In genomic region chr1:240824238-240824637, GRCh38 we compare ENCODE assay signal across 22 cellular contexts.
A peak's percentile ranks its signal among the peaks of the same experiment; 100 is the strongest.
DNase-seq lines count a peak whose midpoint lies in the region; ATAC-seq and TF ChIP-seq lines count a peak whose summit lies in the region.
"Had no signal": no experiment of that assay in that cellular context is flagged by ENCODE, and none has a peak within 500 bp of the region (broad histone marks: within the 10 kb centered on the region; RNA-seq: fewer than 3 reads in every experiment).

No MANE protein-coding gene starts in this region.

- no peak overlapping the region for H3K9ac ChIP-seq in DND-41 (ENCODE audit: low read depth, low read length)
- no peak overlapping the region for H3K9ac ChIP-seq in mesenchymal stem cell (ENCODE audit: low read length)
- H3K9ac ChIP-seq: BLaER1 had no signal

- no peak overlapping the region for H2BK5ac ChIP-seq in mesenchymal stem cell (ENCODE audit: low read depth, low read length, poor library complexity, severe bottlenecking)

- H3K14ac ChIP-seq in mesenchymal stem cell (ENCODE audit: low read length in 2 of 2): no peak overlapping the region

- H3K4ac ChIP-seq in mesenchymal stem cell (ENCODE audit: low read depth in 1 of 2, low read length in 2 of 2): no peak overlapping the region

- H3K9me3 ChIP-seq in DND-41 (ENCODE audit: insufficient read depth, low read length, severe bottlenecking) (no peaks in the 10 kb centered on the region), OCI-LY7 (ENCODE audit: low read length) (no peaks in the 10 kb centered on the region), mesenchymal stem cell (ENCODE audit: control insufficient read depth, low read length) (no peaks in the 10 kb centered on the region)
- H3K9me3 ChIP-seq: A549, BLaER1, HAP-1 had no signal

- intact Hi-C loops in OCI-LY7 (cut with micrococcal nuclease; ENCODE audit: unreplicated experiment): no loop called here

- no peak overlapping the region for H2AK5ac ChIP-seq in mesenchymal stem cell (ENCODE audit: low read length, severe bottlenecking)

- ATAC-seq in DND-41 (ENCODE audit: insufficient read depth, low read depth) (no peak), GM18519 (IDR thresholded peaks at IDR 0.05; ENCODE audit: low FRiP score, unreplicated experiment) (no peak)
- ATAC-seq in stimulated activated memory B cell treated with anti-CD40 and anti-IgM and Interleukin-4, amounts not matched to agents 10 μg/mL and 1 μg/mL and 100 μg/mL, for 72 hours: no peak
- ATAC-seq: A549 had no signal

- TF ChIP-seq CTCF in DND-41 (IDR thresholded peaks at IDR 0.05; ENCODE audit: borderline replicate concordance, extremely low read depth, low read length, poor library complexity, severe bottlenecking) (peak; percentile 17), OCI-LY7 (conservative IDR thresholded peaks at IDR 0.05; ENCODE audit: low read length) (0 out of 2 replicates have a peak, but pooled peaks have one; percentile 18), chondrocyte (IDR thresholded peaks at IDR 0.05) (peak; percentile 41)

- peak overlapping the region; percentile 27 for H4K91ac ChIP-seq in mesenchymal stem cell (ENCODE audit: low read length)

- H3K27ac ChIP-seq in DND-41 (ENCODE audit: low read length): no peak overlapping the region
- H3K27ac ChIP-seq in OCI-LY7 (ENCODE audit: low read depth, low read length, poor library complexity, severe bottlenecking): no peak overlapping the region
- no peak overlapping the region for H3K27ac ChIP-seq in mesenchymal stem cell (ENCODE audit: low read length, poor library complexity, severe bottlenecking)
- H3K27ac ChIP-seq: A549, BLaER1 had no signal

- H2AFZ ChIP-seq in DND-41 (ENCODE audit: low read depth, low read length): no peak overlapping the region
- no peak overlapping the region for H2AFZ ChIP-seq in OCI-LY7 (ENCODE audit: low read length)
- no peak overlapping the region for H2AFZ ChIP-seq in mesenchymal stem cell (ENCODE audit: low read depth, low read length)

- H3K27ac Mint-ChIP-seq in chondrocyte (ENCODE audit: unreplicated experiment): no peak overlapping the region
- H3K27ac Mint-ChIP-seq in stimulated activated memory B cell treated with anti-CD40 and anti-IgM and Interleukin-4, amounts not matched to agents 10 μg/mL and 1 μg/mL and 100 μg/mL, for 72 hours: no peak overlapping the region
- H3K27ac Mint-ChIP-seq: CD8-positive, alpha-beta memory T cell had no signal

- POLR2A ChIA-PET in OCI-LY7 (lab: Charles Lee): no interaction called here

- H4K20me1 ChIP-seq in DND-41 (ENCODE audit: insufficient read depth, low read length) (no peaks in the 10 kb centered on the region), OCI-LY7 (ENCODE audit: insufficient read depth, low read length) (no peaks in the 10 kb centered on the region)
- H4K20me1 ChIP-seq: BLaER1 had no signal

- H2BK15ac ChIP-seq in mesenchymal stem cell (ENCODE audit: low read depth, poor library complexity, severe bottlenecking): no peak overlapping the region

- H3K4me1 ChIP-seq in DND-41 (ENCODE audit: insufficient read depth, low read length) (no peaks in the 10 kb centered on the region), OCI-LY7 (ENCODE audit: insufficient read depth, low read length, poor library complexity, severe bottlenecking) (no peaks in the 10 kb centered on the region), mesenchymal stem cell (ENCODE audit: control insufficient read depth, insufficient read depth, low read depth, low read length) (no peaks in the 10 kb centered on the region)
- H3K4me1 ChIP-seq: A549, HAP-1 had no signal

- H3K79me1 ChIP-seq in mesenchymal stem cell (replicated peaks; ENCODE audit: low read length, poor library complexity, severe bottlenecking): no peaks in the 10 kb centered on the region

- H3K23ac ChIP-seq in mesenchymal stem cell (ENCODE audit: low read length in 2 of 2): no peak overlapping the region

- H3K18ac ChIP-seq in mesenchymal stem cell (ENCODE audit: low read depth in 1 of 2, low read length in 2 of 2): no peak overlapping the region

- H3K4me1 Mint-ChIP-seq in chondrocyte (ENCODE audit: low read depth): no peaks in the 10 kb centered on the region
- H3K4me1 Mint-ChIP-seq in stimulated activated memory B cell treated with anti-CD40 and anti-IgM and Interleukin-4, amounts not matched to agents 10 μg/mL and 1 μg/mL and 100 μg/mL, for 72 hours: no peaks in the 10 kb centered on the region
- H3K4me1 Mint-ChIP-seq: CD8-positive, alpha-beta memory T cell had no signal

- no peaks in the 10 kb centered on the region for H3K36me3 Mint-ChIP-seq in chondrocyte (ENCODE audit: low read depth)
- H3K36me3 Mint-ChIP-seq in stimulated activated memory B cell treated with anti-CD40 and anti-IgM and Interleukin-4, amounts not matched to agents 10 μg/mL and 1 μg/mL and 100 μg/mL, for 72 hours: no peaks in the 10 kb centered on the region
- H3K36me3 Mint-ChIP-seq: CD8-positive, alpha-beta memory T cell had no signal

- H3K4me3 ChIP-seq in DND-41 (ENCODE audit: low read depth in 1 of 2, low read length in 2 of 2): no peak overlapping the region
- no peak overlapping the region for H3K4me3 ChIP-seq in OCI-LY7 (ENCODE audit: low read depth, low read length, poor library complexity, severe bottlenecking)
- no peak overlapping the region for H3K4me3 ChIP-seq in mesenchymal stem cell (ENCODE audit: insufficient read depth in 1 of 2, low read depth in 1 of 2, low read length in 2 of 2)
- H3K4me3 ChIP-seq: A549, BLaER1, HAP-1 had no signal

- H2BK120ac ChIP-seq in mesenchymal stem cell (ENCODE audit: low read depth, low read length): no peak overlapping the region

- H3K27me3 ChIP-seq in DND-41 (ENCODE audit: insufficient read depth, low read length, poor library complexity) (no peaks in the 10 kb centered on the region), mesenchymal stem cell (ENCODE audit: control insufficient read depth in 1 of 2, insufficient read depth in 1 of 2, low read length in 2 of 2) (no peaks in the 10 kb centered on the region)
- H3K27me3 ChIP-seq: BLaER1 had no signal

- no peak overlapping the region for H2BK12ac ChIP-seq in mesenchymal stem cell (ENCODE audit: low read length in 2 of 2)

- H3K9me2 ChIP-seq in OCI-LY7 (ENCODE audit: insufficient read depth, low read length): no peaks in the 10 kb centered on the region

- H3K27me3 Mint-ChIP-seq in chondrocyte (ENCODE audit: low read depth): no peaks in the 10 kb centered on the region
- no peaks in the 10 kb centered on the region for H3K27me3 Mint-ChIP-seq in stimulated activated memory B cell treated with anti-CD40 and anti-IgM and Interleukin-4, amounts not matched to agents 10 μg/mL and 1 μg/mL and 100 μg/mL, for 72 hours

- H3K9me3 Mint-ChIP-seq in chondrocyte (ENCODE audit: low read depth): peaks cover 3% of the 10 kb centered on the region
- no peaks in the 10 kb centered on the region for H3K9me3 Mint-ChIP-seq in stimulated activated memory B cell treated with anti-CD40 and anti-IgM and Interleukin-4, amounts not matched to agents 10 μg/mL and 1 μg/mL and 100 μg/mL, for 72 hours

- H3K79me2 ChIP-seq in DND-41 (ENCODE audit: insufficient read depth, low read length) (no peaks in the 10 kb centered on the region), OCI-LY7 (ENCODE audit: insufficient read depth, low read depth, low read length) (no peaks in the 10 kb centered on the region)

- no peak for DNase-seq in DND-41
- DNase-seq in OCI-LY7 (ENCODE audit: low spot score): no peak
- no peak for DNase-seq in chondrocyte (ENCODE audit: low spot score)
- DNase-seq in mesenchymal stem cell: no peak
- no peak for DNase-seq in central memory CD4-positive, alpha-beta T cell
- no peak for DNase-seq in NCI-H146 (lab: John Stamatoyannopoulos, UW)
- DNase-seq: CD8-positive, alpha-beta memory T cell; DMS53; MM.1S; NCI-H1092 treated with DMSO at 0.1 percent for 48 hours; NCI-H2081; NCI-H2171 treated with DMSO at 0.1 percent for 48 hours; NCI-H446 treated with DMSO at 0.1 percent for 48 hours; NCI-H69; OCI-M1; RPMI8226; SHP77 treated with DMSO at 0.1 percent for 48 hours had no signal

- H3K36me3 ChIP-seq in DND-41 (ENCODE audit: insufficient read depth, low read length): no peaks in the 10 kb centered on the region
- H3K36me3 ChIP-seq in OCI-LY7 (ENCODE audit: insufficient read depth, low read length): no peaks in the 10 kb centered on the region
- H3K36me3 ChIP-seq in mesenchymal stem cell (ENCODE audit: control insufficient read depth in 1 of 2, insufficient read depth in 2 of 2, low read depth in 1 of 2, low read length in 2 of 2): peaks cover 0 to 4% of the 10 kb centered on the region in 2 experiments
- H3K36me3 ChIP-seq: BLaER1, HAP-1 had no signal

- BruUV-seq in OCI-LY7 (replicated peaks; lab: Mats Ljungman, UMichigan): no TSS peak

- no peak overlapping the region for H4K8ac ChIP-seq in mesenchymal stem cell (ENCODE audit: low read length)

- H3K4me2 ChIP-seq in DND-41 (ENCODE audit: insufficient read depth, low read length): no peak overlapping the region
- no peak overlapping the region for H3K4me2 ChIP-seq in OCI-LY7 (ENCODE audit: low read length)
- no peak overlapping the region for H3K4me2 ChIP-seq in mesenchymal stem cell (ENCODE audit: low read length, poor library complexity, severe bottlenecking)
- H3K4me2 ChIP-seq: A549, BLaER1 had no signal

- 83% methylated on average over 9 of the region's 9 CpGs for WGBS in mesenchymal stem cell

- CTCF ChIA-PET in OCI-LY7 (lab: Charles Lee; ENCODE audit: unreplicated experiment): no interaction called here

- no peak overlapping the region for H3K4me3 Mint-ChIP-seq in chondrocyte (ENCODE audit: unreplicated experiment)
- H3K4me3 Mint-ChIP-seq in stimulated activated memory B cell treated with anti-CD40 and anti-IgM and Interleukin-4, amounts not matched to agents 10 μg/mL and 1 μg/mL and 100 μg/mL, for 72 hours: no peak overlapping the region
- H3K4me3 Mint-ChIP-seq: CD8-positive, alpha-beta memory T cell had no signal
